Comparison of ENCODE assay signal across 1 cellular context in genomic region chr22:20436309-20437252, GRCh38.
TF ChIP-seq lines count a peak whose summit lies in the region.

No MANE protein-coding gene starts in this region.

TF ChIP-seq in GM23338, 12 proteins besides CTCF, POLR2A, EP300 and RAD21 (continued from another document):
- no peak for TF ChIP-seq ZNF462 (CRISPR knock-in tag; IDR thresholded peaks at IDR 0.05)
